11 cellular contexts compared by ENCODE assay signal in genomic region chr1:41380195-41380594, GRCh38. TPM values are rescaled to one million over a fixed set of nuclear protein-coding genes. Genes with fewer than 3 reads are reported as not detected.
DNase-seq lines count a peak whose midpoint lies in the region; ATAC-seq and TF ChIP-seq lines count a peak whose summit lies in the region.
"Had no signal": no experiment of that assay in that cellular context is flagged by ENCODE, and none has a peak within 500 bp of the region (broad histone marks: within the 10 kb centered on the region; RNA-seq: fewer than 3 reads in every experiment).

No MANE protein-coding gene starts in this region.

- no peak overlapping the region for H3K4me3 ChIP-seq in SK-N-MC
- no peak overlapping the region for H3K4me3 ChIP-seq in mucosa of stomach (ENCODE audit: low read length)
- H3K4me3 ChIP-seq in tibial artery: no peak overlapping the region

- H3K9me3 ChIP-seq in SK-N-MC (ENCODE audit: low read depth, low read length) (no peaks in the 10 kb centered on the region), mucosa of stomach (ENCODE audit: control insufficient read depth, low read length) (no peaks in the 10 kb centered on the region), tibial artery (no peaks in the 10 kb centered on the region)

- no peaks in the 10 kb centered on the region for H3K9me3 Mint-ChIP-seq in activated naive CD4-positive, alpha-beta T cell treated with anti-CD3 and anti-CD28 coated beads, Interleukin-2, amount 50 U/mL, for 24 hours
- no peaks in the 10 kb centered on the region for H3K9me3 Mint-ChIP-seq in stimulated activated memory B cell treated with anti-CD40 and anti-IgM and Interleukin-4, amounts not matched to agents 10 μg/mL and 1 μg/mL and 100 μg/mL, for 72 hours
- H3K9me3 Mint-ChIP-seq: activated naive CD4-positive, alpha-beta T cell treated with anti-CD3 and anti-CD28 coated beads for 36 hours had no signal

- in situ Hi-C loops in G401 (cut with HindIII; ENCODE audit: low sequenced_read_pairs): no loop called here

- no peak for DNase-seq in activated naive CD4-positive, alpha-beta T cell treated with Interleukin-2 at 50 U/mL for 16 hours
- no peak for DNase-seq in SK-N-MC (ENCODE audit: low read depth, low spot score)
- no peak for DNase-seq in tibial artery
- no peak for DNase-seq in G401 (ENCODE audit: low spot score)
- DNase-seq: activated naive CD4-positive, alpha-beta T cell treated with anti-CD3 and anti-CD28 coated beads for 36 hours had no signal

- H3K4me1 ChIP-seq in mucosa of stomach (ENCODE audit: control insufficient read depth, insufficient read depth, low read length): peaks cover 26% of the 10 kb centered on the region
- peaks cover 0 to 41% (median 30%) of the 10 kb centered on the region in 4 donors for H3K4me1 ChIP-seq in tibial artery

- H3K27me3 Mint-ChIP-seq in activated naive CD4-positive, alpha-beta T cell treated with anti-CD3 and anti-CD28 coated beads, Interleukin-2, amount 50 U/mL, for 24 hours: peaks cover 55% of the 10 kb centered on the region
- peaks cover 74% of the 10 kb centered on the region for H3K27me3 Mint-ChIP-seq in stimulated activated memory B cell treated with anti-CD40 and anti-IgM and Interleukin-4, amounts not matched to agents 10 μg/mL and 1 μg/mL and 100 μg/mL, for 72 hours

- H3K27me3 ChIP-seq in mucosa of stomach (ENCODE audit: control insufficient read depth, insufficient read depth, low read length) (peaks cover 35% of the 10 kb centered on the region), tibial artery (no peaks in the 10 kb centered on the region)

- peaks cover 18% of the 10 kb centered on the region for H3K4me1 Mint-ChIP-seq in activated naive CD4-positive, alpha-beta T cell treated with anti-CD3 and anti-CD28 coated beads, Interleukin-2, amount 50 U/mL, for 24 hours
- H3K4me1 Mint-ChIP-seq in stimulated activated memory B cell treated with anti-CD40 and anti-IgM and Interleukin-4, amounts not matched to agents 10 μg/mL and 1 μg/mL and 100 μg/mL, for 72 hours: peaks cover 15% of the 10 kb centered on the region

- intact Hi-C loops in tibial artery (cut with DNase I; ENCODE audit: low total_unique reads): loop anchor here (2.0 kb wide), 1 partner anchor 13 kb away; no protein-coding TSS in a partner anchor

- peak overlapping the region; percentile 14 for H3K9ac ChIP-seq in SK-N-MC (ENCODE audit: insufficient read length)
- H3K9ac ChIP-seq in mucosa of stomach (ENCODE audit: low read length): peak overlapping the region; percentile 71

- H3K27ac ChIP-seq in SK-N-MC (peak overlapping the region; percentile 57), tibial artery (peak overlapping the region; percentile 99)

- H3K36me3 Mint-ChIP-seq in activated naive CD4-positive, alpha-beta T cell treated with anti-CD3 and anti-CD28 coated beads, Interleukin-2, amount 50 U/mL, for 24 hours: no peaks in the 10 kb centered on the region
- no peaks in the 10 kb centered on the region for H3K36me3 Mint-ChIP-seq in stimulated activated memory B cell treated with anti-CD40 and anti-IgM and Interleukin-4, amounts not matched to agents 10 μg/mL and 1 μg/mL and 100 μg/mL, for 72 hours

- peak overlapping the region; percentile 53 for H3K4me3 Mint-ChIP-seq in activated naive CD4-positive, alpha-beta T cell treated with anti-CD3 and anti-CD28 coated beads, Interleukin-2, amount 50 U/mL, for 24 hours
- H3K4me3 Mint-ChIP-seq in stimulated activated memory B cell treated with anti-CD40 and anti-IgM and Interleukin-4, amounts not matched to agents 10 μg/mL and 1 μg/mL and 100 μg/mL, for 72 hours: no peak overlapping the region

- no peaks in the 10 kb centered on the region for H3K36me3 ChIP-seq in SK-N-MC (ENCODE audit: insufficient read depth, low read length)
- no peaks in the 10 kb centered on the region for H3K36me3 ChIP-seq in mucosa of stomach (ENCODE audit: control insufficient read depth, insufficient read depth, low read length)
- H3K36me3 ChIP-seq in tibial artery: peaks cover 0 to 18% (median 0%) of the 10 kb centered on the region in 3 donors

- TF ChIP-seq CTCF in tibial artery (IDR thresholded peaks at IDR 0.05): no peak

- ATAC-seq in GM19455 (IDR thresholded peaks at IDR 0.05; ENCODE audit: unreplicated experiment): no peak
- ATAC-seq in stimulated activated memory B cell treated with anti-CD40 and anti-IgM and Interleukin-4, amounts not matched to agents 10 μg/mL and 1 μg/mL and 100 μg/mL, for 72 hours: no peak
- ATAC-seq: esophagus mucosa, HepG2 had no signal

- H3K27ac Mint-ChIP-seq in activated naive CD4-positive, alpha-beta T cell treated with anti-CD3 and anti-CD28 coated beads, Interleukin-2, amount 50 U/mL, for 24 hours: no peak overlapping the region
- H3K27ac Mint-ChIP-seq in stimulated activated memory B cell treated with anti-CD40 and anti-IgM and Interleukin-4, amounts not matched to agents 10 μg/mL and 1 μg/mL and 100 μg/mL, for 72 hours: no peak overlapping the region
- H3K27ac Mint-ChIP-seq: activated naive CD4-positive, alpha-beta T cell treated with anti-CD3 and anti-CD28 coated beads for 36 hours had no signal

RNA-seq across cellular contexts. Expression of gene FOXO6, which starts 19.0 kb away (rescaled TPM):
- 0.51 and 1.5 TPM in 2 replicates for total RNA-seq in G401 (2014; rRNA removed; shearing (Covaris generic))
- total RNA-seq: esophagus mucosa had no signal
